ENCODE assay signal across 14 cellular contexts in the genomic region with DNA sequence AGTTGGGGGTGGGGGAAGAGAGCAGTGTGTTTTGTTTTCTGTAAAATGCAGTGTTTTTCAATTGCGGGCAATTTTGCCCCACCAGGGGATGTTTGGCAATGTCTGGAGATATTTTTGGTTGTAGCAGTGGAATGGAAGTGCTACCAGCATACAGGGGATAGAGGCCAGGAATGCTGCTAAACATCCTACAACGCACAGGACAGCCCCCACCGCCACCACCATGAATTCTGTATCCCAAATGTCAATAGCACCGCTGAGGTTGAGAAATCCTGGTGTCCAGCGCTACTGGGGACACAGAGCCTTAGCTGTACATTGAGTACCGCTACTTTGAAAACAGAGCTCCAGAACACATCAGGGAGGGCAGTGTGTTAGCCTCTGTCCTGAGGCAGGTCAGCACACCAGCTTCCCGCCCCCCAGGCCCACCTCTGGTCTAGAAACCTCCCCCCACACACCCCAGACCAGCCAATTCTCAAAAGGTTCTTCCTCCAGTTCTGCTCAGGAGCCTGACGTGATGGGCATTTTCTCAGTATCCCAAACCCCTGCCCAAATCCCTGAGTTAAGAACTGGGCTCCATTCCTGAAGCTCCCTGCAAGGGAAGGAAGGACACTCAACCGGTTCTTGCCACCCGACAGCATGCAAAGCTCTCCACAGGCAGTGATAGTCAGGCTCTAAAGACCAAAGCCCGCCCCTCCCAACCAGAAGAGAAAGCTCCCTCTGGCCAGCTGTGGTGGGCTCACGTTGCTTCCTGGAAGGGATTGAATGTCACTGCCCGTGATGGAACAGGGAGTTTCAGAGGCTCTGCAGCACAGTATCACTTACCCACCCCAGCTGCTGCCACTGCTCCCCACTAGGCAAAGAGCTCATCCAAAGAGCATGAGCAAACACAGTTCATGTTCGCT.
DNase-seq lines count a peak whose midpoint lies in the region; ATAC-seq lines count a peak whose summit lies in the region.
"Had no signal": no experiment of that assay in that cellular context is flagged by ENCODE, and none has a peak within 500 bp of the region (broad histone marks: within the 10 kb centered on the region; RNA-seq: fewer than 3 reads in every experiment).

No MANE protein-coding gene starts in this region.

- intact Hi-C loops in activated CD4-positive, alpha-beta T cell treated with anti-CD3 and anti-CD28 coated beads for 36 hours (cut with DNase I, micrococcal nuclease), result no loop called here
- intact Hi-C loops in activated CD4-positive, alpha-beta memory T cell treated with anti-CD3 and anti-CD28 coated beads for 36 hours (cut with micrococcal nuclease), result no loop called here

- H3K36me3 ChIP-seq in SJCRH30, result no peaks in the 10 kb centered on the region
- H3K36me3 ChIP-seq in mesenchymal stem cell (ENCODE audit: control insufficient read depth in 1 of 2, insufficient read depth in 2 of 2, low read depth in 1 of 2, low read length in 2 of 2), result no peaks in the 10 kb centered on the region
- H3K36me3 ChIP-seq: vagina had no signal

- no peak overlapping the region for H3K4me2 ChIP-seq in mesenchymal stem cell (ENCODE audit: low read length, poor library complexity, severe bottlenecking)

- peak overlapping the region; percentile 17 for H2BK15ac ChIP-seq in mesenchymal stem cell (ENCODE audit: low read depth, poor library complexity, severe bottlenecking)

- no peaks in the 10 kb centered on the region for H3K27me3 Mint-ChIP-seq in activated CD4-positive, alpha-beta T cell treated with anti-CD3 and anti-CD28 coated beads for 36 hours
- no peaks in the 10 kb centered on the region for H3K27me3 Mint-ChIP-seq in activated CD4-positive, alpha-beta memory T cell treated with anti-CD3 and anti-CD28 coated beads for 36 hours

- H3K27ac ChIP-seq in SJCRH30 (peak overlapping the region; percentile 35), mesenchymal stem cell (ENCODE audit: low read length, poor library complexity, severe bottlenecking) (no peak overlapping the region)
- H3K27ac ChIP-seq: C4-2B, vagina had no signal

- H3K4me3 Mint-ChIP-seq in activated CD4-positive, alpha-beta T cell treated with anti-CD3 and anti-CD28 coated beads for 36 hours, result no peak overlapping the region
- no peak overlapping the region for H3K4me3 Mint-ChIP-seq in activated CD4-positive, alpha-beta memory T cell treated with anti-CD3 and anti-CD28 coated beads for 36 hours

- DNase-seq in Daoy (ENCODE audit: low read depth) (peak; percentile 12), NCI-H2029 treated with DMSO at 0.1 percent for 48 hours (lab: John Stamatoyannopoulos, UW) (peak; percentile 85), SJCRH30 (peak; percentile 84 to 92), mesenchymal stem cell (peak; percentile 16), COLO829 (ENCODE audit: low spot score) (no peak), GM03348 (ENCODE audit: low spot score) (no peak)
- no peak for DNase-seq in activated CD4-positive, alpha-beta T cell treated with anti-CD3 and anti-CD28 coated beads for 36 hours
- DNase-seq in activated CD4-positive, alpha-beta memory T cell treated with anti-CD3 and anti-CD28 coated beads for 36 hours, result no peak
- DNase-seq: amniotic stem cell, KG1, right cardiac atrium had no signal

- H3K36me3 Mint-ChIP-seq in activated CD4-positive, alpha-beta T cell treated with anti-CD3 and anti-CD28 coated beads for 36 hours (ENCODE audit: low read depth), result no peaks in the 10 kb centered on the region
- no peaks in the 10 kb centered on the region for H3K36me3 Mint-ChIP-seq in activated CD4-positive, alpha-beta memory T cell treated with anti-CD3 and anti-CD28 coated beads for 36 hours

- H4K8ac ChIP-seq in mesenchymal stem cell (ENCODE audit: low read length), result no peak overlapping the region

- no peak overlapping the region for H3K9ac ChIP-seq in mesenchymal stem cell (ENCODE audit: low read length)

- H3K9me3 Mint-ChIP-seq in activated CD4-positive, alpha-beta T cell treated with anti-CD3 and anti-CD28 coated beads for 36 hours (ENCODE audit: low read depth), result no peaks in the 10 kb centered on the region
- H3K9me3 Mint-ChIP-seq in activated CD4-positive, alpha-beta memory T cell treated with anti-CD3 and anti-CD28 coated beads for 36 hours, result no peaks in the 10 kb centered on the region

- H3K79me1 ChIP-seq in mesenchymal stem cell (replicated peaks; ENCODE audit: low read length, poor library complexity, severe bottlenecking), result no peaks in the 10 kb centered on the region

- no peak overlapping the region for H2BK120ac ChIP-seq in mesenchymal stem cell (ENCODE audit: low read depth, low read length)

- H3K9me3 ChIP-seq in SJCRH30 (replicated peaks) (no peaks in the 10 kb centered on the region), mesenchymal stem cell (ENCODE audit: control insufficient read depth, low read length) (no peaks in the 10 kb centered on the region)
- H3K9me3 ChIP-seq: vagina had no signal

- CTCF ChIA-PET in activated CD4-positive, alpha-beta T cell treated with anti-CD3 and anti-CD28 coated beads for 36 hours (lab: Charles Lee), result interaction anchor here (0.6 to 0.8 kb wide), 2 partner anchors 68 to 293 kb away, joined by 3 read pairs; no protein-coding TSS in a partner anchor
- CTCF ChIA-PET in activated CD4-positive, alpha-beta memory T cell treated with anti-CD3 and anti-CD28 coated beads for 36 hours (lab: Charles Lee), result no interaction called here

- H3K4me1 ChIP-seq in SJCRH30 (peaks cover 17% of the 10 kb centered on the region), mesenchymal stem cell (ENCODE audit: control insufficient read depth, insufficient read depth, low read depth, low read length) (no peaks in the 10 kb centered on the region)

- H4K91ac ChIP-seq in mesenchymal stem cell (ENCODE audit: low read length), result no peak overlapping the region

- peak overlapping the region in 1 of 2 experiments; percentile 19 for H3K14ac ChIP-seq in mesenchymal stem cell (ENCODE audit: low read length in 2 of 2)

- no peak for ATAC-seq in activated CD4-positive, alpha-beta T cell treated with anti-CD3 and anti-CD28 coated beads for 36 hours
- ATAC-seq: Panc1, right cardiac atrium had no signal

- no peak overlapping the region for H3K27ac Mint-ChIP-seq in activated CD4-positive, alpha-beta T cell treated with anti-CD3 and anti-CD28 coated beads for 36 hours
- no peak overlapping the region for H3K27ac Mint-ChIP-seq in activated CD4-positive, alpha-beta memory T cell treated with anti-CD3 and anti-CD28 coated beads for 36 hours

- H3K4ac ChIP-seq in mesenchymal stem cell (ENCODE audit: low read depth in 1 of 2, low read length in 2 of 2), result no peak overlapping the region

- H2AFZ ChIP-seq in mesenchymal stem cell (ENCODE audit: low read depth, low read length), result no peak overlapping the region

- H3K18ac ChIP-seq in mesenchymal stem cell (ENCODE audit: low read depth in 1 of 2, low read length in 2 of 2), result no peak overlapping the region

- no peak overlapping the region for H2BK12ac ChIP-seq in mesenchymal stem cell (ENCODE audit: low read length in 2 of 2)

- H3K23ac ChIP-seq in mesenchymal stem cell (ENCODE audit: low read length in 2 of 2), result peak overlapping the region in 1 of 2 experiments; percentile 24

- H3K27me3 ChIP-seq in SJCRH30, result no peaks in the 10 kb centered on the region
- peaks cover 0 to 16% of the 10 kb centered on the region in 2 experiments for H3K27me3 ChIP-seq in mesenchymal stem cell (ENCODE audit: control insufficient read depth in 1 of 2, insufficient read depth in 1 of 2, low read length in 2 of 2)
- H3K27me3 ChIP-seq: vagina had no signal

- no peaks in the 10 kb centered on the region for H3K4me1 Mint-ChIP-seq in activated CD4-positive, alpha-beta T cell treated with anti-CD3 and anti-CD28 coated beads for 36 hours
- H3K4me1 Mint-ChIP-seq in activated CD4-positive, alpha-beta memory T cell treated with anti-CD3 and anti-CD28 coated beads for 36 hours (ENCODE audit: low read depth), result no peaks in the 10 kb centered on the region

- WGBS in mesenchymal stem cell, result 64% methylated on average over 14 of the region's 14 CpGs

- POLR2A ChIA-PET in activated CD4-positive, alpha-beta T cell treated with anti-CD3 and anti-CD28 coated beads for 36 hours (lab: Charles Lee), result interaction anchor here (0.6 kb wide), 2 partner anchors 211 to 479 kb away, joined by 3 to 4 read pairs; no protein-coding TSS in a partner anchor
- POLR2A ChIA-PET in activated CD4-positive, alpha-beta memory T cell treated with anti-CD3 and anti-CD28 coated beads for 36 hours (lab: Charles Lee), result no interaction called here

- H2AK5ac ChIP-seq in mesenchymal stem cell (ENCODE audit: low read length, severe bottlenecking), result no peak overlapping the region

- no peak overlapping the region for H3K4me3 ChIP-seq in SJCRH30
- H3K4me3 ChIP-seq in mesenchymal stem cell (ENCODE audit: insufficient read depth in 1 of 2, low read depth in 1 of 2, low read length in 2 of 2), result peak overlapping the region in 1 of 2 experiments; percentile 16
- H3K4me3 ChIP-seq: vagina had no signal

- H2BK5ac ChIP-seq in mesenchymal stem cell (ENCODE audit: low read depth, low read length, poor library complexity, severe bottlenecking), result no peak overlapping the region

Comparison
In these comparisons a context has a peak if more than half of its experiments do, and no peak if none do; other contexts are left out.
1. DNase-seq: peak in Daoy (single experiment), NCI-H2029 treated with DMSO at 0.1 percent for 48 hours (single experiment), SJCRH30 (2 of 2) and mesenchymal stem cell (single experiment); none in activated CD4-positive, alpha-beta T cell treated with anti-CD3 and anti-CD28 coated beads for 36 hours (single experiment), COLO829 (single experiment), GM03348 (single experiment) and activated CD4-positive, alpha-beta memory T cell treated with anti-CD3 and anti-CD28 coated beads for 36 hours (single experiment).